In the genomic region with DNA sequence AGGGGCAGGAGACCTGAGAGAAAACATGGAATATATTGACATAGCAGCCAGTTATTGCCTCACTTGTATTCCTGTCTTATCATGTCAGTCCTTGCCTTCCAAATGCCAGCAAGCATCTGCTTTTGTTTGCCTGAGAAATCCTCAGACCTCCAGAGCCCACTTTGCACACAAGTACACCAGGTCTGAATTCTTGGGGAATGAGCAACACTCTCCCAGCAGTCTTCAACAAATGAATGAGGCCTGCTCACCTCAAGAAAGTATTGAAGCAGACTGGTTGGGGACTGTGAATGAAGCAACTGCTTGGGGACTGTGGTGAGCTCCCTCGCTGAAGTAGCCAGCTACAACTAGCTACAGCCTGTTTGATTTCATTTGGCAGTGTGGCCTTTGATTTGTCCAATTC, we compare ENCODE assay signal across 1 cellular context.
TF ChIP-seq lines count a peak whose summit lies in the region.

No MANE protein-coding gene starts in this region.

TF ChIP-seq in WTC11, 78 proteins besides CTCF, POLR2A, EP300 and RAD21 (continued from another document):
- no peak for TF ChIP-seq PRDM15 (CRISPR knock-in tag; IDR thresholded peaks at IDR 0.05)
- no peak for TF ChIP-seq NFYB (CRISPR knock-in tag; conservative IDR thresholded peaks at IDR 0.05; ENCODE audit: low read depth)
- TF ChIP-seq, protein P1, sequence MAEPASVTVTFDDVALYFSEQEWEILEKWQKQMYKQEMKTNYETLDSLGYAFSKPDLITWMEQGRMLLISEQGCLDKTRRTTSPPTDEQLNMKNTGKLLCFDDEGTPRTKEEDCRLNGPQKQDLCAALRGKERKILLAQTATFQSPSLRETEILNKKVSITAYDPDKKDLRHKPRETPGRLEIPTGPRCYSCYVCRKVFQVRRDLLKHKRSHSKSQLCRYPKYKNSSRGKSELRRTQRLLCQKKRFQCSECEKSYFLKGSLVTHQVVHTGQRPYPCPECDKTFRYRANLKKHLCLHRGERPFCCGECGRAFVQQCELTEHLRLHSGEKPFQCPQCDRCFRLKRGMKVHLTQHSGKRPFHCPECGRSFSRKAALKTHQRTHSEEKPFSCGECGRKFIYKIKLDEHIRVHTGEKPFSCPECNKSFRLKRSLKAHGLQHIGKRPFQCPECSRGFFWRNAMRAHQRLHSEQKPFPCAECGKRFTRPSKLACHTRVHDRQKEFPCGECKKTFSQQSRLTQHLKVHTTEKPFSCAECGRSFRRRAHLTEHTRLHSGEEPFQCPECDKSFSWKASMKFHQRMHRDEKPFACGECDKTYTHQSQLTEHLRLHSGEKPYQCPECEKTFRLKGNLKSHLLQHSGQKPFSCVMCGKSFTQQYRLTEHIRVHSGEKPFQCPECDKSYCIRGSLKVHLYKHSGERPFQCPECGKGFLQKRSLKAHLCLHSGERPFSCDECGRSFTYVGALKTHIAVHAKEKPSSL (CRISPR knock-in tag; conservative IDR thresholded peaks at IDR 0.05): no peak
- TF ChIP-seq, protein P2, sequence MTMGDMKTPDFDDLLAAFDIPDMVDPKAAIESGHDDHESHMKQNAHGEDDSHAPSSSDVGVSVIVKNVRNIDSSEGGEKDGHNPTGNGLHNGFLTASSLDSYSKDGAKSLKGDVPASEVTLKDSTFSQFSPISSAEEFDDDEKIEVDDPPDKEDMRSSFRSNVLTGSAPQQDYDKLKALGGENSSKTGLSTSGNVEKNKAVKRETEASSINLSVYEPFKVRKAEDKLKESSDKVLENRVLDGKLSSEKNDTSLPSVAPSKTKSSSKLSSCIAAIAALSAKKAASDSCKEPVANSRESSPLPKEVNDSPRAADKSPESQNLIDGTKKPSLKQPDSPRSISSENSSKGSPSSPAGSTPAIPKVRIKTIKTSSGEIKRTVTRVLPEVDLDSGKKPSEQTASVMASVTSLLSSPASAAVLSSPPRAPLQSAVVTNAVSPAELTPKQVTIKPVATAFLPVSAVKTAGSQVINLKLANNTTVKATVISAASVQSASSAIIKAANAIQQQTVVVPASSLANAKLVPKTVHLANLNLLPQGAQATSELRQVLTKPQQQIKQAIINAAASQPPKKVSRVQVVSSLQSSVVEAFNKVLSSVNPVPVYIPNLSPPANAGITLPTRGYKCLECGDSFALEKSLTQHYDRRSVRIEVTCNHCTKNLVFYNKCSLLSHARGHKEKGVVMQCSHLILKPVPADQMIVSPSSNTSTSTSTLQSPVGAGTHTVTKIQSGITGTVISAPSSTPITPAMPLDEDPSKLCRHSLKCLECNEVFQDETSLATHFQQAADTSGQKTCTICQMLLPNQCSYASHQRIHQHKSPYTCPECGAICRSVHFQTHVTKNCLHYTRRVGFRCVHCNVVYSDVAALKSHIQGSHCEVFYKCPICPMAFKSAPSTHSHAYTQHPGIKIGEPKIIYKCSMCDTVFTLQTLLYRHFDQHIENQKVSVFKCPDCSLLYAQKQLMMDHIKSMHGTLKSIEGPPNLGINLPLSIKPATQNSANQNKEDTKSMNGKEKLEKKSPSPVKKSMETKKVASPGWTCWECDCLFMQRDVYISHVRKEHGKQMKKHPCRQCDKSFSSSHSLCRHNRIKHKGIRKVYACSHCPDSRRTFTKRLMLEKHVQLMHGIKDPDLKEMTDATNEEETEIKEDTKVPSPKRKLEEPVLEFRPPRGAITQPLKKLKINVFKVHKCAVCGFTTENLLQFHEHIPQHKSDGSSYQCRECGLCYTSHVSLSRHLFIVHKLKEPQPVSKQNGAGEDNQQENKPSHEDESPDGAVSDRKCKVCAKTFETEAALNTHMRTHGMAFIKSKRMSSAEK (CRISPR knock-in tag; IDR thresholded peaks at IDR 0.05; ENCODE audit: borderline replicate concordance): no peak
- no peak for TF ChIP-seq GABPB1 (CRISPR knock-in tag; IDR thresholded peaks at IDR 0.05)
- TF ChIP-seq, protein P3, sequence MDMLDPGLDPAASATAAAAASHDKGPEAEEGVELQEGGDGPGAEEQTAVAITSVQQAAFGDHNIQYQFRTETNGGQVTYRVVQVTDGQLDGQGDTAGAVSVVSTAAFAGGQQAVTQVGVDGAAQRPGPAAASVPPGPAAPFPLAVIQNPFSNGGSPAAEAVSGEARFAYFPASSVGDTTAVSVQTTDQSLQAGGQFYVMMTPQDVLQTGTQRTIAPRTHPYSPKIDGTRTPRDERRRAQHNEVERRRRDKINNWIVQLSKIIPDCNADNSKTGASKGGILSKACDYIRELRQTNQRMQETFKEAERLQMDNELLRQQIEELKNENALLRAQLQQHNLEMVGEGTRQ (CRISPR knock-in tag; IDR thresholded peaks at IDR 0.05): no peak
